8 cellular contexts compared by ENCODE assay signal in genomic region chr12:117151195-117152031, GRCh38. TPM values are rescaled to one million over a fixed set of nuclear protein-coding genes. Genes with fewer than 3 reads are reported as not detected.
DNase-seq lines count a peak whose midpoint lies in the region; ATAC-seq and TF ChIP-seq lines count a peak whose summit lies in the region.

No MANE protein-coding gene starts in this region.

- H3K4me1 ChIP-seq in HAP-1: peaks cover 15% of the 10 kb centered on the region

- intact Hi-C loops in posterior vena cava (cut with DNase I): no loop called here

- no peaks in the 10 kb centered on the region for H3K9me3 ChIP-seq in HAP-1

- no peak for ATAC-seq in HG02588 (IDR thresholded peaks at IDR 0.05; ENCODE audit: unreplicated experiment)
- ATAC-seq in HG02840 (IDR thresholded peaks at IDR 0.05; ENCODE audit: low FRiP score, unreplicated experiment): no peak

- H3K4me3 ChIP-seq in BJ (ENCODE audit: low read depth, low read length): no peak overlapping the region
- no peak overlapping the region for H3K4me3 ChIP-seq in HAP-1
- no peak overlapping the region for H3K4me3 ChIP-seq in WI38 (ENCODE audit: low read depth, low read length)

- H3K27me3 ChIP-seq in BJ (ENCODE audit: control insufficient read depth, insufficient read depth, low read length) (no peaks in the 10 kb centered on the region), HAP-1 (ENCODE audit: low read depth) (no peaks in the 10 kb centered on the region)

- DNase-seq in BJ (ENCODE audit: low read depth) (no peak), HAP-1 (ENCODE audit: low spot score in 2 of 2) (peak; percentile 79 to 94), globus pallidus (ENCODE audit: low spot score) (peak; percentile 45), posterior vena cava (ENCODE audit: low spot score) (peak; percentile 90), DMS79 (lab: John Stamatoyannopoulos, UW) (no peak)

- CTCF ChIA-PET in BJ (lab: Yijun Ruan, JAX): interaction anchor here (1.0 to 1.8 kb wide), 4 partner anchors 9 to 123 kb away, joined by 3 to 8 read pairs (median 4); no protein-coding TSS in a partner anchor

- H3K36me3 ChIP-seq in BJ (ENCODE audit: control insufficient read depth, insufficient read depth, low read length) (peaks cover 14% of the 10 kb centered on the region), HAP-1 (replicated peaks) (peaks cover 46% of the 10 kb centered on the region)

- in situ Hi-C loops in HAP-1 (cut with MboI; ENCODE audit: low sequenced_read_pairs): no loop called here

- peak; percentile 53 for TF ChIP-seq CTCF in BJ (IDR thresholded peaks at IDR 0.05; ENCODE audit: insufficient read depth, low read depth, low read length)
- peak; percentile 51; the same call in 1 of the 2 replicates for TF ChIP-seq CTCF in WI38 (IDR thresholded peaks at IDR 0.05; ENCODE audit: low read depth, low read length)

- POLR2A ChIA-PET in BJ (lab: Charles Lee): no interaction called here

RNA-seq across cellular contexts. Expression of gene FBXO21, which starts 38.9 kb away (rescaled TPM):
- polyA plus RNA-seq in BJ (2011; rRNA removed): 28.9 and 29.8 TPM in 2 replicates
- 39.8 and 82.1 TPM in 2 replicates for polyA minus RNA-seq in BJ (2011; rRNA and poly(A)+ RNA removed)
- 10 to 100 TPM; 25.8 to 28.4 TPM for total RNA-seq in posterior vena cava

RNA-seq across cellular contexts. Expression of gene TESC, which starts 52.2 kb away (rescaled TPM):
- 0.10 and 0.16 TPM in 2 replicates for polyA plus RNA-seq in BJ (2011; rRNA removed)
- 0.19 TPM in 1 of 2 replicates, not detected in the other for polyA minus RNA-seq in BJ (2011; rRNA and poly(A)+ RNA removed)
- 1 to 10 TPM; 3.0 to 5.8 TPM for total RNA-seq in posterior vena cava

Comparison
In these comparisons a context has a peak if more than half of its experiments do, and no peak if none do; other contexts are left out.
1. DNase-seq: peak in HAP-1 (2 of 2), globus pallidus (single experiment) and posterior vena cava (single experiment); none in BJ (single experiment) and DMS79 (single experiment).